In genomic region chr6:168035661-168036616, GRCh38 we compare ENCODE assay signal across 1 cellular context.
TF ChIP-seq lines count a peak whose summit lies in the region.

No MANE protein-coding gene starts in this region.

TF ChIP-seq in H1, 55 proteins besides CTCF, POLR2A, EP300 and RAD21:
- TF ChIP-seq KDM5A (IDR thresholded peaks at IDR 0.05; ENCODE audit: low read length) = no peak
- no peak for TF ChIP-seq CREB1 (IDR thresholded peaks at IDR 0.05)
- no peak for TF ChIP-seq EZH2 (IDR thresholded peaks at IDR 0.05; ENCODE audit: low read depth, low read length, severe bottlenecking)
- no peak for TF ChIP-seq KDM1A (IDR thresholded peaks at IDR 0.05; ENCODE audit: borderline replicate concordance, low read length)
